In the genomic region with DNA sequence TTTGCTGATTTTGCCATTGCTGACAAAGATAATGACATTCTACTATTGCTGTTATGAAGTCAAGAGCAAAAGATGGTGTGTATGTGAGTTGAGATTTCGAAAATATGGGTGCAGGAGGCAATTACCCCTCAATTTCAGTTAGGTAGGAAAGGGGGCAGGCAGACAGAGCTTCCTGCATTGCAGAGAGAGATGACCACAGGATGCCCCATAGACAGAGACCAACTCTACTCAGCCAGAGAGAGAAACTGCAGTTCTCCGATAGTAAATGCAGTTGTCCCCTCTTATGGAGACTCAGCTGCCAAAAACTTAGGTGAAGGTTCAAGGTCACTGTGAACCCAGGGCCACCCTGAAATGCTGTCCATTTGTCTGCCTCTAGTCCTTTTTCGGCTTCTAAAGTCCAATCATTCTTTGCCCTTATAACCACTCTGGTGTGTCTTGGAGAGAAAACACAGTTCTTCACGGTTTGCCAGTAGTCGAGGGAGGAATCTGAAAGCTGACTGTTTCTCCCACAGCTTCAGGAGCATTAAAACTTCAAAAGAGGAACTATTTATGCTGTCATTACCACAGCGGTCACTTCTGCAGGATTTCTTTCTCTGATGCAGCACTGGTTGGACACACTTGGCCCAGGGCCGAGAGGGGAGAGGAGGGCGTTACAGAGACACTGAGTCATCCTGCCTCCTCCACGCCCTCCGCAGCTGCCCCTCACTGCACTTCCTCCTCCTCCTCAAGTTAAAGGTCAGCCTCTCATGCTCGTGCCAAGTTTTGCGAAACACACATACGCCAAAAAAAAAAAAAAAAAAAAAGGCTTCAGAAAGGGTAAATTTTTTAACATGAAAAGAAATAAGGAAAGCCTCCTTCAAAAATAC, we compare ENCODE assay signal across 8 cellular contexts.
DNase-seq lines count a peak whose midpoint lies in the region; ATAC-seq, FAIRE-seq and TF ChIP-seq lines count a peak whose summit lies in the region.

No MANE protein-coding gene starts in this region.

- no peak for TF ChIP-seq CTCF in WI38 (IDR thresholded peaks at IDR 0.05; ENCODE audit: low read depth, low read length)
- no peak for TF ChIP-seq CTCF in natural killer cell (IDR thresholded peaks at IDR 0.05)
- TF ChIP-seq CTCF in type B pancreatic cell (conservative IDR thresholded peaks at IDR 0.05) = no peak

- H3K4me1 Mint-ChIP-seq in natural killer cell (peaks cover 12 to 18% of the 10 kb centered on the region in 2 donors), type B pancreatic cell (ENCODE audit: unreplicated experiment) (peaks cover 31% of the 10 kb centered on the region)

- peaks cover 0 to 6% of the 10 kb centered on the region in 2 donors for H3K27me3 Mint-ChIP-seq in natural killer cell (ENCODE audit: low read depth in 2 of 2)
- H3K27me3 Mint-ChIP-seq in type B pancreatic cell = no peaks in the 10 kb centered on the region

- ATAC-seq in GM21576 (IDR thresholded peaks at IDR 0.05; ENCODE audit: unreplicated experiment) (peak; percentile 95), natural killer cell (peak; percentile 89 to 94 (median 93))

- H3K9me3 Mint-ChIP-seq in natural killer cell (no peaks in the 10 kb centered on the region), type B pancreatic cell (no peaks in the 10 kb centered on the region)

- intact Hi-C loops in natural killer cell (cut with micrococcal nuclease) = no loop called here

- DNase-seq in GDM1 (lab: John Stamatoyannopoulos, UW) (peak; percentile 80), HTR-8/SVneo (ENCODE audit: insufficient read length, low spot score) (peak; percentile 69), fibroblast of gingiva (ENCODE audit: low read depth) (peak; percentile 99), natural killer cell (peak; percentile 23), type B pancreatic cell (ENCODE audit: extremely low spot score, unreplicated experiment) (no peak), SK-N-DZ (ENCODE audit: low spot score) (no peak)

- H3K27ac Mint-ChIP-seq in natural killer cell = peak overlapping the region in 1 of 2 donors; percentile 35
- peak overlapping the region; percentile 22 for H3K27ac Mint-ChIP-seq in type B pancreatic cell

- H3K36me3 Mint-ChIP-seq in natural killer cell (no peaks in the 10 kb centered on the region), type B pancreatic cell (no peaks in the 10 kb centered on the region)

- no peak for FAIRE-seq in HTR-8/SVneo (lab: Jason Lieb, UNC)

- H3K4me3 Mint-ChIP-seq in natural killer cell = peak overlapping the region; percentile 29
- H3K4me3 Mint-ChIP-seq in type B pancreatic cell = peak overlapping the region; percentile 46

- peak overlapping the region; percentile 21; the same call in 1 of the 2 replicates for H3K4me3 ChIP-seq in WI38 (ENCODE audit: low read depth, low read length)

Comparison
In these comparisons a context has a peak if more than half of its experiments do, and no peak if none do; other contexts are left out.
1. DNase-seq: peak in GDM1 (single experiment), HTR-8/SVneo (single experiment), fibroblast of gingiva (single experiment) and natural killer cell (single experiment); none in type B pancreatic cell (single experiment) and SK-N-DZ (single experiment).